Comparison of ENCODE assay signal across 20 cellular contexts in the genomic region with DNA sequence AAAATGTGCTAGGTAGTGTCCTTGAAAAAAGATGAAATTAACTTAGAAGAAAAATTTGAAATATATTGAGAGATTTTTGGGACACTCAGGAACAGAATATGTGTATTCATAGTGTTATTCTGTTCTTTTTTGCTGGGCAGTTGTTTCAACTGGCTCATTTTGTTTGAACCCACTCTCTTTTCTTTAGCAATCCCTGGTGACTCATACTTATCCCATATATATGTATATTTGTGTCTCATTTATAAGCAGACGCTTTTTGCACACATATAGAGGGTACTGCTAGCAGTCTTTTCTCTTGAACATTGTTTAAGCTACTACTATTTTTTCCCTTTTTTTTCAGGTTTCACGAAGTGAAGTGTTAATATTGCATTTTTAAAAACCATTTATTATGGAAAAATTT. TPM values are rescaled to one million over a fixed set of nuclear protein-coding genes. Genes with fewer than 3 reads are reported as not detected.
DNase-seq lines count a peak whose midpoint lies in the region; ATAC-seq, FAIRE-seq and TF ChIP-seq lines count a peak whose summit lies in the region.
"Had no signal": no experiment of that assay in that cellular context is flagged by ENCODE, and none has a peak within 500 bp of the region (broad histone marks: within the 10 kb centered on the region; RNA-seq: fewer than 3 reads in every experiment).

No MANE protein-coding gene starts in this region.

- TF ChIP-seq CTCF in HepG2 (CRISPR knock-in tag; IDR thresholded peaks at IDR 0.05) (no peak), right lobe of liver (IDR thresholded peaks at IDR 0.05) (no peak), K562 (IDR thresholded peaks at IDR 0.05 in 2 of 3, conservative IDR thresholded peaks at IDR 0.05 in 1 of 3; ENCODE audit: insufficient read depth in 2 of 3, low read depth in 1 of 3, low read length in 3 of 3) (no peak), GM23338 (conservative IDR thresholded peaks at IDR 0.05; ENCODE audit: low read depth in 2 of 2) (no peak)

- H3K27ac Mint-ChIP-seq in GM23338: no peak overlapping the region
- H3K27ac Mint-ChIP-seq: dendritic cell treated with granulocyte-macrophage colony-stimulating factor and Interleukin-4, amounts not matched to agents 40 ng/mL and 50 ng/mL, for 4 days had no signal

- H3K27me3 ChIP-seq in HepG2 (ENCODE audit: control insufficient read depth in 1 of 2, insufficient read depth in 2 of 2, low read length in 2 of 2) (no peaks in the 10 kb centered on the region; a peak in 1 of 5 replicates), right lobe of liver (no peaks in the 10 kb centered on the region), K562 (ENCODE audit: control insufficient read depth in 2 of 2, insufficient read depth in 2 of 2, low read length in 2 of 2) (no peaks in the 10 kb centered on the region), GM23338 (ENCODE audit: insufficient read depth) (peaks cover 51% of the 10 kb centered on the region)
- H3K27me3 ChIP-seq: gastrocnemius medialis, tibial nerve had no signal

- H3K36me3 Mint-ChIP-seq in GM23338 (ENCODE audit: low read depth): no peaks in the 10 kb centered on the region

- peaks cover 8% of the 10 kb centered on the region; the same call in 2 of the 3 replicates for H3K4me1 Mint-ChIP-seq in GM23338

- H3K4me2 ChIP-seq in HepG2 (ENCODE audit: low read depth, low read length) (peak overlapping the region; percentile 74), K562 (ENCODE audit: insufficient read depth, low read length) (peak overlapping the region; percentile 81), GM23338 (no peak overlapping the region)

- no peak overlapping the region for H3K9ac ChIP-seq in HepG2 (ENCODE audit: insufficient read depth, low read depth, low read length)
- H3K9ac ChIP-seq in K562 (ENCODE audit: insufficient read depth in 1 of 2, low read depth in 2 of 2, low read length in 2 of 2): peak overlapping the region in 1 of 2 experiments; percentile 74; a peak in 2 of 4 replicates

- POLR2A ChIA-PET in HepG2 (lab: Yijun Ruan, JAX) (interaction anchor here (4.2 kb wide), 1 partner anchor 160 kb away, joined by 27 read pairs; a partner anchor contains a TSS), K562 (lab: Yijun Ruan, JAX) (no interaction called here)

- H3F3A ChIP-seq in GM23338 (replicated peaks; ENCODE audit: low read depth): no peaks in the 10 kb centered on the region

- H3K4me3 ChIP-seq in HepG2 (replicated peaks in 1 of 3; ENCODE audit: insufficient read depth in 1 of 3, low read depth in 2 of 3, low read length in 3 of 3) (peak overlapping the region in 2 of 3 experiments; percentile 94 to 96; a peak in 2 of 6 replicates), right lobe of liver (no peak overlapping the region), K562 (peak overlapping the region; percentile 94), GM23338 (no peak overlapping the region)

- BruUV-seq in HepG2 (replicated peaks; lab: Mats Ljungman, UMichigan): no TSS peak
- no TSS peak for BruUV-seq in K562 (replicated peaks; lab: Mats Ljungman, UMichigan)

- DNase-seq in HepG2 (ENCODE audit: low spot score) (no peak), right lobe of liver (no peak), MV-4-11 (lab: John Stamatoyannopoulos, UW) (peak; percentile 55), K562 (ENCODE audit: extremely low read depth in 1 of 4, low spot score in 3 of 4) (no peak), cardiac septum (ENCODE audit: low spot score) (no peak), GM23338 (ENCODE audit: low spot score) (no peak)
- DNase-seq: ACHN; activated CD8-positive, alpha-beta T cell treated with anti-CD3 and anti-CD28 coated beads for 36 hours; activated T-cell treated with anti-CD3 and anti-CD28 coated beads, Interleukin-2, amount 50 U/mL, for 4 hours; gastrocnemius medialis; left ventricle myocardium inferior; NCI-H345; occipital lobe; stimulated activated naive CD4-positive, alpha-beta T cell treated with Interleukin-2 at 50 U/mL for 16 hours; T-helper 1 cell had no signal

- TF ChIP-seq EP300 in HepG2 (IDR thresholded peaks at IDR 0.05; ENCODE audit: low read depth in 2 of 2, low read length in 2 of 2) (no peak), HepG2 (CRISPR knock-in tag; IDR thresholded peaks at IDR 0.05; ENCODE audit: borderline replicate concordance) (no peak), K562 (IDR thresholded peaks at IDR 0.05; ENCODE audit: low read length) (no peak)

- in situ Hi-C loops in HepG2 (cut with HindIII; ENCODE audit: extremely low pct_ligation_motif_present, low pct_unique_long_range_greater_than_20kb) (no loop called here), K562 (cut with MboI) (no loop called here)

- intact Hi-C loops in HepG2 (cut with micrococcal nuclease; ENCODE audit: unreplicated experiment) (no loop called here), right lobe of liver (cut with DNase I) (no loop called here), K562 (cut with micrococcal nuclease) (no loop called here), cardiac septum (cut with DNase I) (no loop called here)

- ATAC-seq in HepG2: no peak
- no peak for ATAC-seq in right lobe of liver
- ATAC-seq in K562: no peak
- no peak for ATAC-seq in HG02852 (IDR thresholded peaks at IDR 0.05; ENCODE audit: unreplicated experiment)
- no peak for ATAC-seq in GM21723 (IDR thresholded peaks at IDR 0.05; ENCODE audit: unreplicated experiment)
- ATAC-seq in GM23338: no peak
- ATAC-seq: activated CD8-positive, alpha-beta T cell treated with anti-CD3 and anti-CD28 coated beads for 36 hours; activated naive CD4-positive, alpha-beta T cell treated with anti-CD3 and anti-CD28 coated beads, Interleukin-2, amount 50 U/mL, for 72 hours; activated T-cell treated with anti-CD3 and anti-CD28 coated beads, Interleukin-2, amount 50 U/mL, for 4 hours; gastrocnemius medialis had no signal

- H3K27ac ChIP-seq in HepG2 (ENCODE audit: extremely low read length, insufficient read depth, low read length): no peak overlapping the region
- H3K27ac ChIP-seq in right lobe of liver: no peak overlapping the region
- H3K27ac ChIP-seq in K562 (ENCODE audit: extremely low read depth, low read depth, low read length): 0 out of 3 replicates have a peak overlapping the region, but pooled peaks have one; percentile 25
- H3K27ac ChIP-seq in GM23338 (ENCODE audit: low read depth): no peak overlapping the region
- H3K27ac ChIP-seq: left ventricle myocardium inferior had no signal

- TF ChIP-seq RAD21 in HepG2 (CRISPR knock-in tag; IDR thresholded peaks at IDR 0.05) (no peak), K562 (CRISPR knock-in tag; conservative IDR thresholded peaks at IDR 0.05 in 1 of 2, IDR thresholded peaks at IDR 0.05 in 1 of 2) (no peak)

- no peaks in the 10 kb centered on the region for H3K9me1 ChIP-seq in K562 (ENCODE audit: control insufficient read depth, insufficient read depth, low read length)

- H4K20me1 ChIP-seq in HepG2 (ENCODE audit: insufficient read depth, low read length) (no peaks in the 10 kb centered on the region; the same call in 1 of the 2 replicates), K562 (replicated peaks; ENCODE audit: control insufficient read depth, insufficient read depth, low read length) (no peaks in the 10 kb centered on the region), GM23338 (replicated peaks; ENCODE audit: insufficient read depth) (no peaks in the 10 kb centered on the region; the same call in 1 of the 2 replicates)

- H3K27me3 Mint-ChIP-seq in GM23338 (ENCODE audit: insufficient read depth, low read depth, poor library complexity): peaks cover 24% of the 10 kb centered on the region
- H3K27me3 Mint-ChIP-seq: activated CD8-positive, alpha-beta T cell treated with anti-CD3 and anti-CD28 coated beads for 36 hours; dendritic cell treated with granulocyte-macrophage colony-stimulating factor and Interleukin-4, amounts not matched to agents 40 ng/mL and 50 ng/mL, for 4 days had no signal

- peaks cover 31% of the 10 kb centered on the region for H3K4me1 ChIP-seq in HepG2 (ENCODE audit: insufficient read depth, low read length)
- H3K4me1 ChIP-seq in right lobe of liver: peaks cover 0 to 5% (median 0%) of the 10 kb centered on the region in 4 donors
- H3K4me1 ChIP-seq in K562 (replicated peaks in 1 of 2; ENCODE audit: control insufficient read depth in 2 of 2, insufficient read depth in 2 of 2, low read length in 2 of 2): peaks cover 9 to 13% of the 10 kb centered on the region in 2 experiments; a peak in 4 of 5 replicates
- peaks cover 13% of the 10 kb centered on the region; the same call in 1 of the 2 replicates for H3K4me1 ChIP-seq in GM23338 (ENCODE audit: insufficient read depth)

- H2AFZ ChIP-seq in HepG2 (ENCODE audit: low read length) (no peak overlapping the region), K562 (ENCODE audit: low read depth, low read length) (no peak overlapping the region), GM23338 (no peak overlapping the region)

- H3K9me3 ChIP-seq in HepG2 (ENCODE audit: low read length) (no peaks in the 10 kb centered on the region), right lobe of liver (no peaks in the 10 kb centered on the region), K562 (replicated peaks; ENCODE audit: control insufficient read depth, insufficient read depth, low read depth, low read length) (no peaks in the 10 kb centered on the region)
- H3K9me3 ChIP-seq: gastrocnemius medialis, left ventricle myocardium inferior, tibial nerve had no signal

- CTCF ChIA-PET in HepG2 (lab: Yijun Ruan, JAX; ENCODE audit: low intra/inter-chr PET ratio, low total read pairs): no interaction called here
- CTCF ChIA-PET in K562 (lab: Yijun Ruan, JAX; ENCODE audit: low intra/inter-chr PET ratio): no interaction called here

- H3K36me3 ChIP-seq in HepG2 (replicated peaks in 1 of 2; ENCODE audit: control insufficient read depth in 1 of 2, insufficient read depth in 2 of 2, low read length in 2 of 2) (no peaks in the 10 kb centered on the region), right lobe of liver (no peaks in the 10 kb centered on the region), K562 (ENCODE audit: control insufficient read depth, insufficient read depth, low read length) (peaks cover 12% of the 10 kb centered on the region; the same call in 1 of the 3 replicates), GM23338 (ENCODE audit: insufficient read depth) (no peaks in the 10 kb centered on the region)
- H3K36me3 ChIP-seq: gastrocnemius medialis, left ventricle myocardium inferior, tibial nerve had no signal

- peaks cover 4% of the 10 kb centered on the region; the same call in 2 of the 3 replicates for H3K9me3 Mint-ChIP-seq in GM23338
- H3K9me3 Mint-ChIP-seq: activated CD8-positive, alpha-beta T cell treated with anti-CD3 and anti-CD28 coated beads for 36 hours; activated T-cell treated with anti-CD3 and anti-CD28 coated beads, Interleukin-2, amount 50 U/mL, for 4 hours; dendritic cell treated with granulocyte-macrophage colony-stimulating factor and Interleukin-4, amounts not matched to agents 40 ng/mL and 50 ng/mL, for 4 days had no signal

- TF ChIP-seq POLR2A in HepG2 (IDR thresholded peaks at IDR 0.05; ENCODE audit: insufficient read depth in 1 of 2, low read depth in 2 of 2, low read length in 2 of 2) (no peak), right lobe of liver (IDR thresholded peaks at IDR 0.05) (no peak), K562 (conservative IDR thresholded peaks at IDR 0.05) (no peak)

- 87% methylated on average over 2 of the region's 2 CpGs for WGBS in HepG2 (ENCODE audit: low lambda C conversion rate)
- 70% methylated on average over 2 of the region's 2 CpGs for WGBS in right lobe of liver (ENCODE audit: insufficient coverage, low coverage, low lambda C conversion rate, missing lambda C conversion rate)
- 15% methylated on average over 2 of the region's 2 CpGs for WGBS in K562 (ENCODE audit: insufficient coverage, low coverage, missing lambda C conversion rate)

- FAIRE-seq in HepG2 (lab: Jason Lieb, UNC) (no peak), K562 (lab: Jason Lieb, UNC) (no peak)

- no peaks in the 10 kb centered on the region for H3K9me2 ChIP-seq in GM23338 (ENCODE audit: insufficient read depth)

- peaks cover 28% of the 10 kb centered on the region for H3K79me2 ChIP-seq in HepG2 (ENCODE audit: insufficient read depth, low read length)
- H3K79me2 ChIP-seq in K562 (ENCODE audit: control insufficient read depth, insufficient read depth, low read length): peaks cover 66% of the 10 kb centered on the region
- H3K79me2 ChIP-seq in GM23338 (replicated peaks; ENCODE audit: insufficient read depth): no peaks in the 10 kb centered on the region

- no peak overlapping the region for H3K4me3 Mint-ChIP-seq in GM23338

RNA-seq across cellular contexts. Expression of a gene that starts 1.9 kb away (rescaled TPM):
- total RNA-seq in HepG2 (2016; rRNA removed; fragmentation: Illumina TruSeq; extraction: Trizol) (22.2 and 48.7 TPM in 2 replicates), right lobe of liver (10 to 100 TPM in 3 of 6 experiments, 1 to 10 TPM in 3; 5.5 to 15.6 (median 9.9) TPM), K562 (2014; rRNA removed) (21.3 and 45.1 TPM in 2 replicates), K562 (2014; rRNA removed; fragmentation: Illumina TruSeq; extraction: Trizol) (34.7 and 41.8 TPM in 2 replicates), K562 (2015; rRNA removed; fragmentation: Illumina TruSeq; extraction: Trizol) (30.1 and 34.7 TPM in 2 replicates), K562 (2021) (24.7 and 25.0 TPM in 2 replicates), cardiac septum (9.9 TPM)
- total RNA-seq in HepG2 (2016; cell fraction: cytosol; rRNA removed; fragmentation: Illumina TruSeq; extraction: Trizol; ENCODE audit: low read depth): 7.3 and 14.2 TPM in 2 replicates
- 17.2 and 42.9 TPM in 2 replicates for total RNA-seq in HepG2 (2016; cell fraction: insoluble cytoplasmic fraction; rRNA removed; fragmentation: Illumina TruSeq; extraction: Trizol)
- 6.2 and 7.0 TPM in 2 replicates for total RNA-seq in HepG2 (2016; cell fraction: membrane; rRNA removed; fragmentation: Illumina TruSeq; extraction: Trizol)
- 18.5 and 31.1 TPM in 2 replicates for total RNA-seq in HepG2 (2016; cell fraction: nucleus; rRNA removed; fragmentation: Illumina TruSeq; extraction: Trizol)
- polyA plus RNA-seq in HepG2 (2011; rRNA removed) (29.2 and 49.6 TPM in 2 replicates), K562 (2011; rRNA removed) (24.9 and 42.5 TPM in 2 replicates), K562 (2014; fragmentation: Illumina TruSeq; extraction: Trizol) (40.4 and 42.8 TPM in 2 replicates), K562 (2014; fragmentation: Nextera tagmentation; extraction: Ambion mirVana) (10 to 100 TPM; 13.9 to 17.0 TPM), K562 (2014; rRNA removed) (14.2 and 17.3 TPM in 2 replicates), GM23338 (2016; fragmentation: Nextera tagmentation; extraction: Ambion mirVana) (4.6 and 6.0 TPM in 2 replicates)
- polyA plus RNA-seq in HepG2 (2011; cell fraction: cytosol; rRNA removed): 4.3 and 6.9 TPM in 2 replicates
- 15.2 and 18.0 TPM in 2 replicates for polyA plus RNA-seq in HepG2 (2011; cell fraction: nucleus; rRNA removed)
- 9.3 and 16.9 TPM in 2 replicates for polyA plus RNA-seq in HepG2 (2012)
- polyA plus RNA-seq in HepG2 (2016; cell fraction: cytosol; fragmentation: Illumina TruSeq; extraction: Trizol; ENCODE audit: low read depth): 0.59 and 1.00 TPM in 2 replicates
- polyA plus RNA-seq in HepG2 (2016; cell fraction: insoluble cytoplasmic fraction; fragmentation: Illumina TruSeq; extraction: Trizol; ENCODE audit: low read depth): 17.7 and 18.9 TPM in 2 replicates
- polyA plus RNA-seq in HepG2 (2016; cell fraction: membrane; fragmentation: Illumina TruSeq; extraction: Trizol; ENCODE audit: low read depth): 1.8 and 2.2 TPM in 2 replicates
- polyA plus RNA-seq in HepG2 (2016; cell fraction: nucleus; fragmentation: Illumina TruSeq; extraction: Trizol; ENCODE audit: insufficient read depth, low read depth): 10.8 and 12.2 TPM in 2 replicates
- polyA minus RNA-seq in HepG2 (2011; rRNA and poly(A)+ RNA removed; ENCODE audit: low replicate concordance): 26.0 and 75.6 TPM in 2 replicates
- 18.7 and 31.6 TPM in 2 replicates for polyA minus RNA-seq in HepG2 (2011; cell fraction: cytosol; rRNA and poly(A)+ RNA removed)
- 48.2 and 49.5 TPM in 2 replicates for polyA minus RNA-seq in HepG2 (2011; cell fraction: nucleus; rRNA and poly(A)+ RNA removed)
- total RNA-seq in K562 (2011; cell fraction: chromatin; rRNA removed; ENCODE audit: low replicate concordance): 16.4 and 84.1 TPM in 2 replicates
- 24.0 and 28.2 TPM in 2 replicates for total RNA-seq in K562 (2011; cell fraction: nucleolus; rRNA removed)
- total RNA-seq in K562 (2011; cell fraction: nucleoplasm; rRNA removed): 25.2 and 30.2 TPM in 2 replicates
- 3.8 and 8.0 TPM in 2 replicates for polyA plus RNA-seq in K562 (2011; cell fraction: cytosol; rRNA removed)
- polyA plus RNA-seq in K562 (2011; cell fraction: nucleus; rRNA removed): 20.7 and 27.0 TPM in 2 replicates
- 20.9 and 30.9 TPM in 2 replicates for polyA plus RNA-seq in K562 (2012)
- 21.3 and 30.5 TPM in 2 replicates for polyA minus RNA-seq in K562 (2011; rRNA and poly(A)+ RNA removed)
- 16.7 and 23.3 TPM in 2 replicates for polyA minus RNA-seq in K562 (2011; cell fraction: cytosol; rRNA and poly(A)+ RNA removed)
- polyA minus RNA-seq in K562 (2011; cell fraction: nucleus; rRNA and poly(A)+ RNA removed): 13.7 and 44.5 TPM in 2 replicates
- 5.0 and 6.6 TPM in 2 replicates for total RNA-seq in GM23338 (2014; rRNA removed; shearing (Covaris generic))

Comparison
In these comparisons a context has a peak if more than half of its experiments do, and no peak if none do; other contexts are left out.
1. H3K4me3 ChIP-seq: peak in HepG2 (2 of 3) and K562 (single experiment); none in right lobe of liver (0 of 3) and GM23338 (single experiment).